Comparison of ENCODE assay signal across 2 cellular contexts in the genomic region with DNA sequence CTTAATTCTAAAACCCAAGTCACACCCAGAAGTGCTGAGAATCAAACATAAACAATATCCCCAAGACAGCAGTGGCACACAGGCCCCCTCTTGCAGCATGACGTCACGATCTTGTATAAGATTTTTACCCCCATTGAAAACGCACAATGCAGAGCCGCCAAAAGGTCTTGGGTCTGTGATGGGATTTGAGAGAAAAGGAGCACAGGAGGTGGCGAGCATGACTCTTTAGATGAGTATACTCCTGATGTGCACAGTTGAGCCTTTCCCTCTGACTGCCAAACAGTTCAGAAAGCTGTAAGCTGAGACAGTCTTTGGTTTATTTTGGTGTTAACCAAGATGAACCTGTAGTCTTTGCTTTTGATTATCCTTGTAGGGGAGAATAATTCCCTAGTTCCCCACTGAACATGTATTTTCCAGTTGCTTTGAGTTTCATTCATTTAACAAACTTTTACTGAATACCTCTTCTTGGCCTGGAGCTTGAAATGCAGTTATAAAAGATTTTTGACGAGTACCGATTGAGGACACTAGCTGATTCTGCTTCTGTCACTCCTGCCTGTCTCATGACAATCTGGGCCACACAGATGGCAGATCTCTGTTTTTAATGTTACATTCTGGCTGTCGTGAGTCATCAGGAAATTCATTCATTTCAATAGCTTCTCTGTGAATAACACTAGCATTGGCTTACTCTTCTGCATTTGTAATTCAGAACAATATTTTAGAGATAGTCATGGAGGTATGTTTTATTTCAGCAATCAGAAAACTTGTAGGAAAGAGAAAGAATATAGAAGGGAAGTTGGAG.
TF ChIP-seq lines count a peak whose summit lies in the region.

No MANE protein-coding gene starts in this region.

TF ChIP-seq in GM23338, 12 proteins besides CTCF, POLR2A, EP300 and RAD21:
- TF ChIP-seq, protein P1, sequence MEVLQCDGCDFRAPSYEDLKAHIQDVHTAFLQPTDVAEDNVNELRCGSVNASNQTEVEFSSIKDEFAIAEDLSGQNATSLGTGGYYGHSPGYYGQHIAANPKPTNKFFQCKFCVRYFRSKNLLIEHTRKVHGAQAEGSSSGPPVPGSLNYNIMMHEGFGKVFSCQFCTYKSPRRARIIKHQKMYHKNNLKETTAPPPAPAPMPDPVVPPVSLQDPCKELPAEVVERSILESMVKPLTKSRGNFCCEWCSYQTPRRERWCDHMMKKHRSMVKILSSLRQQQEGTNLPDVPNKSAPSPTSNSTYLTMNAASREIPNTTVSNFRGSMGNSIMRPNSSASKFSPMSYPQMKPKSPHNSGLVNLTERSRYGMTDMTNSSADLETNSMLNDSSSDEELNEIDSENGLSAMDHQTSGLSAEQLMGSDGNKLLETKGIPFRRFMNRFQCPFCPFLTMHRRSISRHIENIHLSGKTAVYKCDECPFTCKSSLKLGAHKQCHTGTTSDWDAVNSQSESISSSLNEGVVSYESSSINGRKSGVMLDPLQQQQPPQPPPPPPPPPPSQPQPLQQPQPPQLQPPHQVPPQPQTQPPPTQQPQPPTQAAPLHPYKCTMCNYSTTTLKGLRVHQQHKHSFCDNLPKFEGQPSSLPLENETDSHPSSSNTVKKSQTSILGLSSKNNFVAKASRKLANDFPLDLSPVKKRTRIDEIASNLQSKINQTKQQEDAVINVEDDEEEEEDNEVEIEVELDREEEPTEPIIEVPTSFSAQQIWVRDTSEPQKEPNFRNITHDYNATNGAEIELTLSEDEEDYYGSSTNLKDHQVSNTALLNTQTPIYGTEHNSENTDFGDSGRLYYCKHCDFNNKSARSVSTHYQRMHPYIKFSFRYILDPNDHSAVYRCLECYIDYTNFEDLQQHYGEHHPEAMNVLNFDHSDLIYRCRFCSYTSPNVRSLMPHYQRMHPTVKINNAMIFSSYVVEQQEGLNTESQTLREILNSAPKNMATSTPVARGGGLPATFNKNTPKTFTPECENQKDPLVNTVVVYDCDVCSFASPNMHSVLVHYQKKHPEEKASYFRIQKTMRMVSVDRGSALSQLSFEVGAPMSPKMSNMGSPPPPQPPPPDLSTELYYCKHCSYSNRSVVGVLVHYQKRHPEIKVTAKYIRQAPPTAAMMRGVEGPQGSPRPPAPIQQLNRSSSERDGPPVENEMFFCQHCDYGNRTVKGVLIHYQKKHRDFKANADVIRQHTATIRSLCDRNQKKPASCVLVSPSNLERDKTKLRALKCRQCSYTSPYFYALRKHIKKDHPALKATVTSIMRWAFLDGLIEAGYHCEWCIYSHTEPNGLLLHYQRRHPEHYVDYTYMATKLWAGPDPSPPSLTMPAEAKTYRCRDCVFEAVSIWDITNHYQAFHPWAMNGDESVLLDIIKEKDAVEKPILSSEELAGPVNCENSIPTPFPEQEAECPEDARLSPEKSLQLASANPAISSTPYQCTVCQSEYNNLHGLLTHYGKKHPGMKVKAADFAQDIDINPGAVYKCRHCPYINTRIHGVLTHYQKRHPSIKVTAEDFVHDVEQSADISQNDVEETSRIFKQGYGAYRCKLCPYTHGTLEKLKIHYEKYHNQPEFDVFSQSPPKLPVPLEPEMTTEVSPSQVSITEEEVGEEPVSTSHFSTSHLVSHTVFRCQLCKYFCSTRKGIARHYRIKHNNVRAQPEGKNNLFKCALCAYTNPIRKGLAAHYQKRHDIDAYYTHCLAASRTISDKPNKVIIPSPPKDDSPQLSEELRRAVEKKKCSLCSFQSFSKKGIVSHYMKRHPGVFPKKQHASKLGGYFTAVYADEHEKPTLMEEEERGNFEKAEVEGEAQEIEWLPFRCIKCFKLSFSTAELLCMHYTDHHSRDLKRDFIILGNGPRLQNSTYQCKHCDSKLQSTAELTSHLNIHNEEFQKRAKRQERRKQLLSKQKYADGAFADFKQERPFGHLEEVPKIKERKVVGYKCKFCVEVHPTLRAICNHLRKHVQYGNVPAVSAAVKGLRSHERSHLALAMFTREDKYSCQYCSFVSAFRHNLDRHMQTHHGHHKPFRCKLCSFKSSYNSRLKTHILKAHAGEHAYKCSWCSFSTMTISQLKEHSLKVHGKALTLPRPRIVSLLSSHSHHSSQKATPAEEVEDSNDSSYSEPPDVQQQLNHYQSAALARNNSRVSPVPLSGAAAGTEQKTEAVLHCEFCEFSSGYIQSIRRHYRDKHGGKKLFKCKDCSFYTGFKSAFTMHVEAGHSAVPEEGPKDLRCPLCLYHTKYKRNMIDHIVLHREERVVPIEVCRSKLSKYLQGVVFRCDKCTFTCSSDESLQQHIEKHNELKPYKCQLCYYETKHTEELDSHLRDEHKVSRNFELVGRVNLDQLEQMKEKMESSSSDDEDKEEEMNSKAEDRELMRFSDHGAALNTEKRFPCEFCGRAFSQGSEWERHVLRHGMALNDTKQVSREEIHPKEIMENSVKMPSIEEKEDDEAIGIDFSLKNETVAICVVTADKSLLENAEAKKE (CRISPR knock-in tag; IDR thresholded peaks at IDR 0.05): no peak

TF ChIP-seq in endothelial cell of umbilical vein, 7 proteins besides CTCF, POLR2A, EP300 and RAD21:
- TF ChIP-seq GATA2 (IDR thresholded peaks at IDR 0.05; ENCODE audit: insufficient read depth, insufficient read length, low read depth, low read length) (no peak), EZH2 (IDR thresholded peaks at IDR 0.05; ENCODE audit: borderline replicate concordance, low read depth, low read length, severe bottlenecking) (no peak), JUN (IDR thresholded peaks at IDR 0.05; ENCODE audit: borderline replicate concordance, insufficient read depth, insufficient read length, low read depth) (peak; percentile 78), FOS (IDR thresholded peaks at IDR 0.05; ENCODE audit: borderline replicate concordance, insufficient read depth, low read length) (peak; percentile 77), MYC (IDR thresholded peaks at IDR 0.05; ENCODE audit: low read depth, low read length) (no peak)
- TF ChIP-seq, protein P2, sequence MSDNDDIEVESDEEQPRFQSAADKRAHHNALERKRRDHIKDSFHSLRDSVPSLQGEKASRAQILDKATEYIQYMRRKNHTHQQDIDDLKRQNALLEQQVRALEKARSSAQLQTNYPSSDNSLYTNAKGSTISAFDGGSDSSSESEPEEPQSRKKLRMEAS (IDR thresholded peaks at IDR 0.05; ENCODE audit: insufficient read depth, insufficient read length): no peak
